In genomic region chr5:151708126-151708525, GRCh38 we compare ENCODE assay signal across 1 cellular context.
A peak's percentile ranks its signal among the peaks of the same experiment; 100 is the strongest.
TF ChIP-seq lines count a peak whose summit lies in the region.

No MANE protein-coding gene starts in this region.

TF ChIP-seq in K562, 482 proteins besides CTCF, POLR2A, EP300 and RAD21:
- TF ChIP-seq MTA2 (IDR thresholded peaks at IDR 0.05; ENCODE audit: low read depth) = no peak
- 0 out of 2 replicates have a peak, but pooled peaks have one; percentile 36 for TF ChIP-seq FOSL1 (tag; conservative IDR thresholded peaks at IDR 0.05)
- TF ChIP-seq, protein P1, sequence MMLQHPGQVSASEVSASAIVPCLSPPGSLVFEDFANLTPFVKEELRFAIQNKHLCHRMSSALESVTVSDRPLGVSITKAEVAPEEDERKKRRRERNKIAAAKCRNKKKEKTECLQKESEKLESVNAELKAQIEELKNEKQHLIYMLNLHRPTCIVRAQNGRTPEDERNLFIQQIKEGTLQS (IDR thresholded peaks at IDR 0.05) = 0 out of 2 replicates have a peak, but pooled peaks have one; percentile 16
- TF ChIP-seq, protein P1 (CRISPR knock-in tag; conservative IDR thresholded peaks at IDR 0.05) = no peak
